In genomic region chr9:87518702-87519335, GRCh38 we compare ENCODE assay signal across 12 cellular contexts. TPM values are rescaled to one million over a fixed set of nuclear protein-coding genes. Genes with fewer than 3 reads are reported as not detected.
A peak's percentile ranks its signal among the peaks of the same experiment; 100 is the strongest.
DNase-seq lines count a peak whose midpoint lies in the region; ATAC-seq and TF ChIP-seq lines count a peak whose summit lies in the region.
"Had no signal": no experiment of that assay in that cellular context is flagged by ENCODE, and none has a peak within 500 bp of the region (broad histone marks: within the 10 kb centered on the region; RNA-seq: fewer than 3 reads in every experiment).

No MANE protein-coding gene starts in this region.

- H3K9me3 Mint-ChIP-seq in activated naive CD4-positive, alpha-beta T cell treated with anti-CD3 and anti-CD28 coated beads, Interleukin-2, amount 50 U/mL, for 72 hours, result no peaks in the 10 kb centered on the region

- peak overlapping the region; percentile 40 to 47 for H3K27ac ChIP-seq in ovary

- TF ChIP-seq EP300 in ovary (IDR thresholded peaks at IDR 0.05), result no peak

- no peaks in the 10 kb centered on the region for H3K9me3 ChIP-seq in ovary
- H3K9me3 ChIP-seq: Peyer's patch had no signal

- ATAC-seq in activated naive CD4-positive, alpha-beta T cell treated with anti-CD3 and anti-CD28 coated beads, Interleukin-2, amount 50 U/mL, for 72 hours, result no peak

- TF ChIP-seq CTCF in fibroblast of pulmonary artery (IDR thresholded peaks at IDR 0.05; ENCODE audit: low read length, missing control alignments) (no peak), ovary (IDR thresholded peaks at IDR 0.05) (no peak)

- 28 to 31% (median 29%) methylated on average over 12 of the region's 12 CpGs for WGBS in ovary, 3 donors

- DNase-seq in Ammon's horn (ENCODE audit: low spot score) (peak; percentile 47), NOMO-1 treated with dmso at 0.1 percent for 144 hours (lab: John Stamatoyannopoulos, UW; ENCODE audit: unreplicated experiment) (peak; percentile 63), fibroblast of pulmonary artery (ENCODE audit: low read depth) (peak; percentile 90), ovary (peak; percentile 72 to 91 (median 87)), 8988T (no peak), middle frontal gyrus (ENCODE audit: extremely low spot score, low spot score) (no peak)
- no peak for DNase-seq in stimulated activated naive CD4-positive, alpha-beta T cell (lab: John Stamatoyannopoulos, UW)
- DNase-seq in activated naive CD4-positive, alpha-beta T cell treated with anti-CD3 and anti-CD28 coated beads, Interleukin-2, amount 50 U/mL, for 72 hours (ENCODE audit: low spot score in 2 of 2), result no peak
- DNase-seq: activated CD4-positive, alpha-beta T cell treated with anti-CD3 and anti-CD28 coated beads for 48 hours; hypothalamus had no signal

- no peaks in the 10 kb centered on the region for H3K36me3 Mint-ChIP-seq in activated naive CD4-positive, alpha-beta T cell treated with anti-CD3 and anti-CD28 coated beads, Interleukin-2, amount 50 U/mL, for 72 hours

- TF ChIP-seq POLR2A in ovary (IDR thresholded peaks at IDR 0.05), result no peak

- H3K4me3 ChIP-seq in fibroblast of pulmonary artery (replicated peaks; ENCODE audit: low read depth, low read length) (no peak overlapping the region), ovary (no peak overlapping the region)
- H3K4me3 ChIP-seq: Peyer's patch had no signal

- H3K27me3 ChIP-seq in ovary, result no peaks in the 10 kb centered on the region
- H3K27me3 ChIP-seq: Peyer's patch had no signal

- H3K27ac Mint-ChIP-seq in activated naive CD4-positive, alpha-beta T cell treated with anti-CD3 and anti-CD28 coated beads, Interleukin-2, amount 50 U/mL, for 72 hours, result no peak overlapping the region
- H3K27ac Mint-ChIP-seq: B cell had no signal

- intact Hi-C loops in ovary (cut with DNase I), result loop anchor here in 3 of 4 donors (5.0 to 10.0 kb wide), 4 partner anchors 46 to 123 kb away; no protein-coding TSS in a partner anchor

- peaks cover 23% of the 10 kb centered on the region for H3K4me1 ChIP-seq in ovary (ENCODE audit: insufficient read depth)

- no peaks in the 10 kb centered on the region for H3K36me3 ChIP-seq in ovary
- H3K36me3 ChIP-seq: Peyer's patch had no signal

RNA-seq across cellular contexts. Expression of gene DAPK1, which starts 21.2 kb away (rescaled TPM):
- 100 to 1,000 TPM in 4 of 7 donors, 10 to 100 TPM in 3; 72.0 to 133 (median 103) TPM for total RNA-seq in ovary
- polyA plus RNA-seq in ovary, result 10 to 100 TPM; 39.3 to 57.6 TPM
- total RNA-seq in activated naive CD4-positive, alpha-beta T cell treated with anti-CD3 and anti-CD28 coated beads, Interleukin-2, amount 50 U/mL, for 72 hours, result 1 to 10 TPM; 1.6 to 2.3 TPM

Comparison
In these comparisons a context has a peak if more than half of its experiments do, and no peak if none do; other contexts are left out.
1. DNase-seq: peak in Ammon's horn (single experiment), NOMO-1 treated with dmso at 0.1 percent for 144 hours (single experiment), fibroblast of pulmonary artery (single experiment) and ovary (5 of 5); none in stimulated activated naive CD4-positive, alpha-beta T cell (0 of 6), 8988T (single experiment), middle frontal gyrus (single experiment) and activated naive CD4-positive, alpha-beta T cell treated with anti-CD3 and anti-CD28 coated beads, Interleukin-2, amount 50 U/mL, for 72 hours (0 of 2).
2. RNA of gene DAPK1, which starts 21.2 kb away (total RNA-seq): 72.0 to 133 TPM in ovary; 1.6 to 2.3 TPM in activated naive CD4-positive, alpha-beta T cell treated with anti-CD3 and anti-CD28 coated beads, Interleukin-2, amount 50 U/mL, for 72 hours; every median in the first group is over 10 times any median in the second.